1 cellular context compared by ENCODE assay signal in genomic region chr16:2915196-2915929, GRCh38.
TF ChIP-seq lines count a peak whose summit lies in the region.

No MANE protein-coding gene starts in this region.

TF ChIP-seq in HEK293, 187 proteins besides CTCF, POLR2A, EP300 and RAD21 (continued from another document):
- TF ChIP-seq ZNF221 (tag by site-specific recombination; IDR thresholded peaks at IDR 0.05; ENCODE audit: borderline replicate concordance) (no peak), ZNF138 (tag by site-specific recombination; IDR thresholded peaks at IDR 0.05; ENCODE audit: borderline replicate concordance) (no peak), ZEB2 (tag by site-specific recombination; IDR thresholded peaks at IDR 0.05) (no peak), PRDM1 (tag by site-specific recombination; IDR thresholded peaks at IDR 0.05) (no peak), ZSCAN30 (tag by site-specific recombination; IDR thresholded peaks at IDR 0.05) (no peak), ZNF488 (tag by site-specific recombination; IDR thresholded peaks at IDR 0.05) (no peak), ZFP41 (tag by site-specific recombination; IDR thresholded peaks at IDR 0.05; ENCODE audit: borderline replicate concordance) (no peak), ZNF274 (IDR thresholded peaks at IDR 0.05; ENCODE audit: low read length) (no peak), ZNF274 (tag by site-specific recombination; IDR thresholded peaks at IDR 0.05; ENCODE audit: borderline replicate concordance) (no peak), ZNF623 (tag by site-specific recombination; IDR thresholded peaks at IDR 0.05) (no peak), ZNF175 (tag by site-specific recombination; IDR thresholded peaks at IDR 0.05) (no peak), ZNF449 (tag by site-specific recombination; IDR thresholded peaks at IDR 0.05) (peak; percentile 93), ZFHX2 (tag by site-specific recombination; conservative IDR thresholded peaks at IDR 0.05) (peak; percentile 67), ATF2 (tag by site-specific recombination; IDR thresholded peaks at IDR 0.05; ENCODE audit: low read depth) (no peak), ZNF501 (tag by site-specific recombination; IDR thresholded peaks at IDR 0.05) (no peak), ZNF473 (tag by site-specific recombination; IDR thresholded peaks at IDR 0.05) (no peak), HOXD13 (CRISPR knock-in tag; IDR thresholded peaks at IDR 0.05; ENCODE audit: borderline replicate concordance) (no peak), ZNF664 (tag by site-specific recombination; IDR thresholded peaks at IDR 0.05) (peak; percentile 40; the same call in 1 of the 2 replicates), ZNF114 (tag by site-specific recombination; IDR thresholded peaks at IDR 0.05) (no peak), ZSCAN23 (tag by site-specific recombination; IDR thresholded peaks at IDR 0.05) (no peak)
- TF ChIP-seq, protein P1, sequence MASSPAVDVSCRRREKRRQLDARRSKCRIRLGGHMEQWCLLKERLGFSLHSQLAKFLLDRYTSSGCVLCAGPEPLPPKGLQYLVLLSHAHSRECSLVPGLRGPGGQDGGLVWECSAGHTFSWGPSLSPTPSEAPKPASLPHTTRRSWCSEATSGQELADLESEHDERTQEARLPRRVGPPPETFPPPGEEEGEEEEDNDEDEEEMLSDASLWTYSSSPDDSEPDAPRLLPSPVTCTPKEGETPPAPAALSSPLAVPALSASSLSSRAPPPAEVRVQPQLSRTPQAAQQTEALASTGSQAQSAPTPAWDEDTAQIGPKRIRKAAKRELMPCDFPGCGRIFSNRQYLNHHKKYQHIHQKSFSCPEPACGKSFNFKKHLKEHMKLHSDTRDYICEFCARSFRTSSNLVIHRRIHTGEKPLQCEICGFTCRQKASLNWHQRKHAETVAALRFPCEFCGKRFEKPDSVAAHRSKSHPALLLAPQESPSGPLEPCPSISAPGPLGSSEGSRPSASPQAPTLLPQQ (tag by site-specific recombination; IDR thresholded peaks at IDR 0.05) = no peak
- TF ChIP-seq, protein P2, sequence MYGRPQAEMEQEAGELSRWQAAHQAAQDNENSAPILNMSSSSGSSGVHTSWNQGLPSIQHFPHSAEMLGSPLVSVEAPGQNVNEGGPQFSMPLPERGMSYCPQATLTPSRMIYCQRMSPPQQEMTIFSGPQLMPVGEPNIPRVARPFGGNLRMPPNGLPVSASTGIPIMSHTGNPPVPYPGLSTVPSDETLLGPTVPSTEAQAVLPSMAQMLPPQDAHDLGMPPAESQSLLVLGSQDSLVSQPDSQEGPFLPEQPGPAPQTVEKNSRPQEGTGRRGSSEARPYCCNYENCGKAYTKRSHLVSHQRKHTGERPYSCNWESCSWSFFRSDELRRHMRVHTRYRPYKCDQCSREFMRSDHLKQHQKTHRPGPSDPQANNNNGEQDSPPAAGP (tag by site-specific recombination; IDR thresholded peaks at IDR 0.05) = peak; percentile 43; the same call in 1 of the 2 replicates
TF ChIP-seq in HEK293: peak in this region for 11.
